Comparison of ENCODE assay signal across 12 cellular contexts in genomic region chr5:159058928-159059636, GRCh38. TPM values are rescaled to one million over a fixed set of nuclear protein-coding genes. Genes with fewer than 3 reads are reported as not detected.
DNase-seq lines count a peak whose midpoint lies in the region; ATAC-seq lines count a peak whose summit lies in the region.
"Had no signal": no experiment of that assay in that cellular context is flagged by ENCODE, and none has a peak within 500 bp of the region (broad histone marks: within the 10 kb centered on the region; RNA-seq: fewer than 3 reads in every experiment).

No MANE protein-coding gene starts in this region.

- no peaks in the 10 kb centered on the region for H3K27me3 Mint-ChIP-seq in stimulated activated naive B cell treated with anti-CD40 and anti-IgM and Interleukin-4, amounts not matched to agents 10 μg/mL and 1 μg/mL and 100 μg/mL, for 72 hours

- ATAC-seq in GM18858 (IDR thresholded peaks at IDR 0.05; ENCODE audit: unreplicated experiment) (peak; percentile 57), HG02884 (IDR thresholded peaks at IDR 0.05; ENCODE audit: unreplicated experiment) (peak; percentile 58)
- ATAC-seq in stimulated activated naive B cell treated with anti-CD40 and anti-IgM and Interleukin-4, amounts not matched to agents 10 μg/mL and 1 μg/mL and 100 μg/mL, for 72 hours (replicated peaks), result peak; percentile 81 to 82
- ATAC-seq: psoas muscle, WTC11 had no signal

- intact Hi-C loops in posterior cingulate gyrus (cut with DNase I), result no loop called here

- H3K36me3 Mint-ChIP-seq in stimulated activated naive B cell treated with anti-CD40 and anti-IgM and Interleukin-4, amounts not matched to agents 10 μg/mL and 1 μg/mL and 100 μg/mL, for 72 hours, result peaks cover 14 to 34% of the 10 kb centered on the region in 2 donors
- H3K36me3 Mint-ChIP-seq: activated naive CD8-positive, alpha-beta T cell; WTC11 had no signal

- no peaks in the 10 kb centered on the region for H3K9me3 Mint-ChIP-seq in stimulated activated naive B cell treated with anti-CD40 and anti-IgM and Interleukin-4, amounts not matched to agents 10 μg/mL and 1 μg/mL and 100 μg/mL, for 72 hours
- H3K9me3 Mint-ChIP-seq: WTC11 had no signal

- peak; percentile 61 for DNase-seq in cerebellum (ENCODE audit: low spot score)
- no peak for DNase-seq in stimulated activated naive B cell treated with anti-CD40 and anti-IgM and Interleukin-4, amounts not matched to agents 10 μg/mL and 1 μg/mL and 100 μg/mL, for 72 hours
- no peak for DNase-seq in GOT3 (lab: John Stamatoyannopoulos, UW)
- DNase-seq in putamen (ENCODE audit: low spot score), result no peak
- no peak for DNase-seq in posterior cingulate gyrus
- DNase-seq: NCI-H187, psoas muscle, transverse colon had no signal

- H3K4me3 Mint-ChIP-seq in stimulated activated naive B cell treated with anti-CD40 and anti-IgM and Interleukin-4, amounts not matched to agents 10 μg/mL and 1 μg/mL and 100 μg/mL, for 72 hours, result peak overlapping the region; percentile 16 to 18
- H3K4me3 Mint-ChIP-seq: activated naive CD8-positive, alpha-beta T cell; WTC11 had no signal

- peaks cover 39 to 69% of the 10 kb centered on the region in 2 donors for H3K4me1 Mint-ChIP-seq in stimulated activated naive B cell treated with anti-CD40 and anti-IgM and Interleukin-4, amounts not matched to agents 10 μg/mL and 1 μg/mL and 100 μg/mL, for 72 hours

- peak overlapping the region; percentile 89 for H3K27ac Mint-ChIP-seq in stimulated activated naive B cell treated with anti-CD40 and anti-IgM and Interleukin-4, amounts not matched to agents 10 μg/mL and 1 μg/mL and 100 μg/mL, for 72 hours
- H3K27ac Mint-ChIP-seq: activated naive CD8-positive, alpha-beta T cell; WTC11 had no signal

RNA-seq across cellular contexts. Expression of gene EBF1, which starts 40.6 kb away (rescaled TPM):
- 122 TPM for total RNA-seq in cerebellum
